Comparison of ENCODE assay signal across 1 cellular context in genomic region chr1:94936861-94937620, GRCh38.
A peak's percentile ranks its signal among the peaks of the same experiment; 100 is the strongest.
TF ChIP-seq lines count a peak whose summit lies in the region.

No MANE protein-coding gene starts in this region.

TF ChIP-seq in H1, 55 proteins besides CTCF, POLR2A, EP300 and RAD21:
- peak; percentile 67 for TF ChIP-seq MAFK (IDR thresholded peaks at IDR 0.05; ENCODE audit: low read depth, low read length)
- TF ChIP-seq CBX5 (IDR thresholded peaks at IDR 0.05; ENCODE audit: low read depth, low read length), result no peak
- peak; percentile 86 for TF ChIP-seq KDM1A (IDR thresholded peaks at IDR 0.05; ENCODE audit: borderline replicate concordance, low read length)
- TF ChIP-seq, protein P1, sequence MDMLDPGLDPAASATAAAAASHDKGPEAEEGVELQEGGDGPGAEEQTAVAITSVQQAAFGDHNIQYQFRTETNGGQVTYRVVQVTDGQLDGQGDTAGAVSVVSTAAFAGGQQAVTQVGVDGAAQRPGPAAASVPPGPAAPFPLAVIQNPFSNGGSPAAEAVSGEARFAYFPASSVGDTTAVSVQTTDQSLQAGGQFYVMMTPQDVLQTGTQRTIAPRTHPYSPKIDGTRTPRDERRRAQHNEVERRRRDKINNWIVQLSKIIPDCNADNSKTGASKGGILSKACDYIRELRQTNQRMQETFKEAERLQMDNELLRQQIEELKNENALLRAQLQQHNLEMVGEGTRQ (IDR thresholded peaks at IDR 0.05; ENCODE audit: low read length), result no peak
- TF ChIP-seq SIRT6 (IDR thresholded peaks at IDR 0.05; ENCODE audit: low read length), result no peak
- no peak for TF ChIP-seq CTBP2 (IDR thresholded peaks at IDR 0.05; ENCODE audit: borderline replicate concordance, insufficient read depth, insufficient read length, low read length)
- TF ChIP-seq EGR1 (IDR thresholded peaks at IDR 0.05; ENCODE audit: borderline replicate concordance, low read depth, low read length), result no peak
- no peak for TF ChIP-seq CHD2 (IDR thresholded peaks at IDR 0.05; ENCODE audit: low read length)
- no peak for TF ChIP-seq SIX5 (IDR thresholded peaks at IDR 0.05; ENCODE audit: low read depth, low read length)
- no peak for TF ChIP-seq ZNF274 (IDR thresholded peaks at IDR 0.05; ENCODE audit: borderline replicate concordance, extremely low read depth, low read length)
- TF ChIP-seq, protein P2, sequence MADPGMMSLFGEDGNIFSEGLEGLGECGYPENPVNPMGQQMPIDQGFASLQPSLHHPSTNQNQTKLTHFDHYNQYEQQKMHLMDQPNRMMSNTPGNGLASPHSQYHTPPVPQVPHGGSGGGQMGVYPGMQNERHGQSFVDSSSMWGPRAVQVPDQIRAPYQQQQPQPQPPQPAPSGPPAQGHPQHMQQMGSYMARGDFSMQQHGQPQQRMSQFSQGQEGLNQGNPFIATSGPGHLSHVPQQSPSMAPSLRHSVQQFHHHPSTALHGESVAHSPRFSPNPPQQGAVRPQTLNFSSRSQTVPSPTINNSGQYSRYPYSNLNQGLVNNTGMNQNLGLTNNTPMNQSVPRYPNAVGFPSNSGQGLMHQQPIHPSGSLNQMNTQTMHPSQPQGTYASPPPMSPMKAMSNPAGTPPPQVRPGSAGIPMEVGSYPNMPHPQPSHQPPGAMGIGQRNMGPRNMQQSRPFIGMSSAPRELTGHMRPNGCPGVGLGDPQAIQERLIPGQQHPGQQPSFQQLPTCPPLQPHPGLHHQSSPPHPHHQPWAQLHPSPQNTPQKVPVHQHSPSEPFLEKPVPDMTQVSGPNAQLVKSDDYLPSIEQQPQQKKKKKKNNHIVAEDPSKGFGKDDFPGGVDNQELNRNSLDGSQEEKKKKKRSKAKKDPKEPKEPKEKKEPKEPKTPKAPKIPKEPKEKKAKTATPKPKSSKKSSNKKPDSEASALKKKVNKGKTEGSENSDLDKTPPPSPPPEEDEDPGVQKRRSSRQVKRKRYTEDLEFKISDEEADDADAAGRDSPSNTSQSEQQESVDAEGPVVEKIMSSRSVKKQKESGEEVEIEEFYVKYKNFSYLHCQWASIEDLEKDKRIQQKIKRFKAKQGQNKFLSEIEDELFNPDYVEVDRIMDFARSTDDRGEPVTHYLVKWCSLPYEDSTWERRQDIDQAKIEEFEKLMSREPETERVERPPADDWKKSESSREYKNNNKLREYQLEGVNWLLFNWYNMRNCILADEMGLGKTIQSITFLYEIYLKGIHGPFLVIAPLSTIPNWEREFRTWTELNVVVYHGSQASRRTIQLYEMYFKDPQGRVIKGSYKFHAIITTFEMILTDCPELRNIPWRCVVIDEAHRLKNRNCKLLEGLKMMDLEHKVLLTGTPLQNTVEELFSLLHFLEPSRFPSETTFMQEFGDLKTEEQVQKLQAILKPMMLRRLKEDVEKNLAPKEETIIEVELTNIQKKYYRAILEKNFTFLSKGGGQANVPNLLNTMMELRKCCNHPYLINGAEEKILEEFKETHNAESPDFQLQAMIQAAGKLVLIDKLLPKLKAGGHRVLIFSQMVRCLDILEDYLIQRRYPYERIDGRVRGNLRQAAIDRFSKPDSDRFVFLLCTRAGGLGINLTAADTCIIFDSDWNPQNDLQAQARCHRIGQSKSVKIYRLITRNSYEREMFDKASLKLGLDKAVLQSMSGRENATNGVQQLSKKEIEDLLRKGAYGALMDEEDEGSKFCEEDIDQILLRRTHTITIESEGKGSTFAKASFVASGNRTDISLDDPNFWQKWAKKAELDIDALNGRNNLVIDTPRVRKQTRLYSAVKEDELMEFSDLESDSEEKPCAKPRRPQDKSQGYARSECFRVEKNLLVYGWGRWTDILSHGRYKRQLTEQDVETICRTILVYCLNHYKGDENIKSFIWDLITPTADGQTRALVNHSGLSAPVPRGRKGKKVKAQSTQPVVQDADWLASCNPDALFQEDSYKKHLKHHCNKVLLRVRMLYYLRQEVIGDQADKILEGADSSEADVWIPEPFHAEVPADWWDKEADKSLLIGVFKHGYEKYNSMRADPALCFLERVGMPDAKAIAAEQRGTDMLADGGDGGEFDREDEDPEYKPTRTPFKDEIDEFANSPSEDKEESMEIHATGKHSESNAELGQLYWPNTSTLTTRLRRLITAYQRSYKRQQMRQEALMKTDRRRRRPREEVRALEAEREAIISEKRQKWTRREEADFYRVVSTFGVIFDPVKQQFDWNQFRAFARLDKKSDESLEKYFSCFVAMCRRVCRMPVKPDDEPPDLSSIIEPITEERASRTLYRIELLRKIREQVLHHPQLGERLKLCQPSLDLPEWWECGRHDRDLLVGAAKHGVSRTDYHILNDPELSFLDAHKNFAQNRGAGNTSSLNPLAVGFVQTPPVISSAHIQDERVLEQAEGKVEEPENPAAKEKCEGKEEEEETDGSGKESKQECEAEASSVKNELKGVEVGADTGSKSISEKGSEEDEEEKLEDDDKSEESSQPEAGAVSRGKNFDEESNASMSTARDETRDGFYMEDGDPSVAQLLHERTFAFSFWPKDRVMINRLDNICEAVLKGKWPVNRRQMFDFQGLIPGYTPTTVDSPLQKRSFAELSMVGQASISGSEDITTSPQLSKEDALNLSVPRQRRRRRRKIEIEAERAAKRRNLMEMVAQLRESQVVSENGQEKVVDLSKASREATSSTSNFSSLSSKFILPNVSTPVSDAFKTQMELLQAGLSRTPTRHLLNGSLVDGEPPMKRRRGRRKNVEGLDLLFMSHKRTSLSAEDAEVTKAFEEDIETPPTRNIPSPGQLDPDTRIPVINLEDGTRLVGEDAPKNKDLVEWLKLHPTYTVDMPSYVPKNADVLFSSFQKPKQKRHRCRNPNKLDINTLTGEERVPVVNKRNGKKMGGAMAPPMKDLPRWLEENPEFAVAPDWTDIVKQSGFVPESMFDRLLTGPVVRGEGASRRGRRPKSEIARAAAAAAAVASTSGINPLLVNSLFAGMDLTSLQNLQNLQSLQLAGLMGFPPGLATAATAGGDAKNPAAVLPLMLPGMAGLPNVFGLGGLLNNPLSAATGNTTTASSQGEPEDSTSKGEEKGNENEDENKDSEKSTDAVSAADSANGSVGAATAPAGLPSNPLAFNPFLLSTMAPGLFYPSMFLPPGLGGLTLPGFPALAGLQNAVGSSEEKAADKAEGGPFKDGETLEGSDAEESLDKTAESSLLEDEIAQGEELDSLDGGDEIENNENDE (IDR thresholded peaks at IDR 0.05; ENCODE audit: insufficient replicate concordance, low read length), result peak; percentile 86
- TF ChIP-seq TEAD4 (IDR thresholded peaks at IDR 0.05; ENCODE audit: low read depth, low read length), result peak; percentile 95
- TF ChIP-seq NRF1 (IDR thresholded peaks at IDR 0.05; ENCODE audit: low read depth, low read length), result no peak
- no peak for TF ChIP-seq BCL11A (IDR thresholded peaks at IDR 0.05; ENCODE audit: low read depth in 2 of 2, low read length in 2 of 2)
